In the genomic region with DNA sequence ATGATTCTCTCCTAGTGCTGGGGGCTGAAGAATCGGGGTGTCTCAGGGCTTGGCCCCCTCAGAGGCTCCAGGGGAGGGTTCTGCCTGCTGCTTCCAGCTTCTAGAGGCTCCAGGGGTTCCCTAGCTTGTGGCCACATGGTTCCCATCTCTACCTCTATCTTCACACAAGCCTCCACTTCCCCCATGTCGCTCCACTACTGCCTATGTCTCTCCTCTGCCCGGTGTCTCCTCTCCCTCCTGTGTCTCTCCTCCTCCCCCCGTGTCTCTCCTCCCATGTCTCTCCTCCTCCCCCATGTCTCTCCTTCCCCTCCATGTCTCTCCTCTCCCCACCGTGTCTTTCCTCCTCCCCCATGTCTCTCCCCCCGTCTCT, we compare ENCODE assay signal across 24 cellular contexts. TPM values are rescaled to one million over a fixed set of nuclear protein-coding genes. Genes with fewer than 3 reads are reported as not detected.
"Had no signal": no experiment of that assay in that cellular context is flagged by ENCODE, and none has a peak within 500 bp of the region (broad histone marks: within the 10 kb centered on the region; RNA-seq: fewer than 3 reads in every experiment).

No MANE protein-coding gene starts in this region.

- H3K4me2 ChIP-seq: smooth muscle cell had no signal

- H3K27ac ChIP-seq: brain microvascular endothelial cell, foreskin keratinocyte, left lung, transverse colon had no signal

- H3K4me1 ChIP-seq: foreskin keratinocyte had no signal

- ATAC-seq: activated CD4-positive, alpha-beta T cell treated with anti-CD3 and anti-CD28 coated beads for 36 hours; activated naive CD4-positive, alpha-beta T cell treated with anti-CD3 and anti-CD28 coated beads, Interleukin-2, amount 50 U/mL, for 72 hours; activated T-helper 17 cell treated with anti-CD3 and anti-CD28 coated beads, Interleukin-2, amount 50 U/mL, for 72 hours; foreskin keratinocyte; left lung; natural killer cell treated with Interleukin-12 subunit alpha and Interleukin-12 subunit beta and Interleukin-15 and Interleukin-18, amount 100 ng/mL, for 72 hours; stimulated activated naive B cell treated with anti-CD40 and anti-IgM and Interleukin-4, amounts not matched to agents 10 μg/mL and 1 μg/mL and 100 μg/mL, for 72 hours had no signal

- DNase-seq: activated B cell treated with CpG ODN at 0.5 μM for 24 hours; activated CD4-positive, alpha-beta T cell treated with anti-CD3 and anti-CD28 coated beads for 36 hours; activated CD4-positive, alpha-beta T cell treated with anti-CD3 and anti-CD28 coated beads, Interleukin-2, amount 50 U/mL, for 4 hours; activated CD8-positive, alpha-beta memory T cell treated with anti-CD3 and anti-CD28 coated beads for 24 hours; activated CD8-positive, alpha-beta memory T cell treated with anti-CD3 and anti-CD28 coated beads, Interleukin-2, amount 50 U/mL, for 4 hours; activated T-cell treated with anti-CD3 and anti-CD28 coated beads, Interleukin-2, amount 50 U/mL, for 24 hours; brain microvascular endothelial cell; caudate nucleus; effector CD8-positive, alpha-beta T cell; foreskin keratinocyte; immature natural killer cell; kidney glomerular epithelial cell; stimulated activated CD4-positive, alpha-beta T cell treated with anti-CD3 and anti-CD28 coated beads, Interleukin-15, amount 100 ng/mL, for 24 hours; stimulated activated naive B cell treated with anti-CD40 and anti-IgM and Interleukin-4, amounts not matched to agents 10 μg/mL and 1 μg/mL and 100 μg/mL, for 72 hours; transverse colon had no signal

- H3K9me3 ChIP-seq: left lung, transverse colon had no signal

- H3K36me3 ChIP-seq: brain microvascular endothelial cell, left lung, transverse colon had no signal

- H3K4me3 ChIP-seq: left lung, smooth muscle cell, transverse colon had no signal

RNA-seq across cellular contexts. Expression of gene RNU6ATAC, which starts 12.2 kb away (rescaled TPM):
- total RNA-seq: foreskin keratinocyte, glomerular endothelial cell, smooth muscle cell, transverse colon had no signal
- polyA plus RNA-seq: adipose tissue, aorta, esophagus, foreskin keratinocyte, immature natural killer cell, smooth muscle cell had no signal
